Comparison of ENCODE assay signal across 8 cellular contexts in genomic region chr4:139301143-139301820, GRCh38. TPM values are rescaled to one million over a fixed set of nuclear protein-coding genes. Genes with fewer than 3 reads are reported as not detected.
DNase-seq lines count a peak whose midpoint lies in the region; ATAC-seq and TF ChIP-seq lines count a peak whose summit lies in the region.

Gene NAA15, plus strand, starts transcription at chr4:139301505. Its CDS starts 273 bp downstream, at chr4:139301778.

- ATAC-seq in HG02610 (IDR thresholded peaks at IDR 0.05; ENCODE audit: unreplicated experiment) (peak; percentile 84), omental fat pad (ENCODE audit: low FRiP score) (peak; percentile 96)
- ATAC-seq in activated naive CD4-positive, alpha-beta T cell treated with anti-CD3 and anti-CD28 coated beads, Interleukin-2, amount 50 U/mL, for 72 hours = peak; percentile 85 to 90

- H3K36me3 Mint-ChIP-seq in activated naive CD4-positive, alpha-beta T cell treated with anti-CD3 and anti-CD28 coated beads, Interleukin-2, amount 50 U/mL, for 72 hours = peaks cover 24 to 56% of the 10 kb centered on the region in 2 donors

- no peaks in the 10 kb centered on the region for H3K9me3 ChIP-seq in testis

- no peaks in the 10 kb centered on the region for H3K9me3 Mint-ChIP-seq in activated naive CD4-positive, alpha-beta T cell treated with anti-CD3 and anti-CD28 coated beads, Interleukin-2, amount 50 U/mL, for 72 hours

- 0 to 1% methylated on average over 43 to 57 of the region's 59 CpGs for WGBS in testis, 2 donors

- no peaks in the 10 kb centered on the region for H3K36me3 ChIP-seq in testis (ENCODE audit: low read depth, missing control alignments)

- peaks cover 19% of the 10 kb centered on the region for H3K4me1 ChIP-seq in testis

- DNase-seq in NCI-H1092 treated with DMSO at 0.1 percent for 48 hours (lab: John Stamatoyannopoulos, UW) (peak; percentile 98), SKM-1 (lab: John Stamatoyannopoulos, UW; ENCODE audit: unreplicated experiment) (peak; percentile 95), glomerular endothelial cell (ENCODE audit: extremely low read depth, low read depth, low spot score) (peak; percentile 90), omental fat pad (ENCODE audit: low spot score) (peak; percentile 82), testis (peak; percentile 98)
- DNase-seq in activated naive CD4-positive, alpha-beta T cell treated with anti-CD3 and anti-CD28 coated beads, Interleukin-2, amount 50 U/mL, for 72 hours (ENCODE audit: low spot score in 2 of 2) = peak; percentile 95 to 98

- H3K27ac Mint-ChIP-seq in activated naive CD4-positive, alpha-beta T cell treated with anti-CD3 and anti-CD28 coated beads, Interleukin-2, amount 50 U/mL, for 72 hours = peak within 1 kb of the TSS; percentile 98 to 99

- H3K4me3 ChIP-seq in GM08714 (ENCODE audit: low read length) (peak within 1 kb of the TSS; percentile 95), testis (peak within 1 kb of the TSS; percentile 87 to 98)

- H3K27me3 ChIP-seq in testis = no peaks in the 10 kb centered on the region

- peak within 1 kb of the TSS; percentile 93 for H3K27ac ChIP-seq in testis

- intact Hi-C loops in testis (cut with DNase I; ENCODE audit: low total_unique reads) = no loop called here

- no peak for TF ChIP-seq CTCF in omental fat pad (IDR thresholded peaks at IDR 0.05)
- TF ChIP-seq CTCF in testis (IDR thresholded peaks at IDR 0.05) = no peak

- no peak for TF ChIP-seq POLR2A in testis (IDR thresholded peaks at IDR 0.05)

RNA-seq across cellular contexts. Expression of gene NAA15, which starts in this region (rescaled TPM):
- total RNA-seq in activated naive CD4-positive, alpha-beta T cell treated with anti-CD3 and anti-CD28 coated beads, Interleukin-2, amount 50 U/mL, for 72 hours = 10 to 100 TPM; 71.0 to 86.6 TPM
- 24.0 and 29.5 TPM in 2 replicates for total RNA-seq in glomerular endothelial cell
- 10 to 100 TPM; 25.7 to 70.9 (median 32.0) TPM for total RNA-seq in omental fat pad
- 10 to 100 TPM; 33.9 to 35.4 TPM for total RNA-seq in testis
- polyA plus RNA-seq in testis (ENCODE audit: insufficient read depth, low read depth, low replicate concordance) = 16.8 TPM

Comparison
In these comparisons a context has a peak if more than half of its experiments do, and no peak if none do; other contexts are left out.
1. Peak in every context shown above with its lines: DNase-seq, ATAC-seq, H3K4me3 ChIP-seq and H3K27ac ChIP-seq.